ENCODE assay signal across 9 cellular contexts in the genomic region with DNA sequence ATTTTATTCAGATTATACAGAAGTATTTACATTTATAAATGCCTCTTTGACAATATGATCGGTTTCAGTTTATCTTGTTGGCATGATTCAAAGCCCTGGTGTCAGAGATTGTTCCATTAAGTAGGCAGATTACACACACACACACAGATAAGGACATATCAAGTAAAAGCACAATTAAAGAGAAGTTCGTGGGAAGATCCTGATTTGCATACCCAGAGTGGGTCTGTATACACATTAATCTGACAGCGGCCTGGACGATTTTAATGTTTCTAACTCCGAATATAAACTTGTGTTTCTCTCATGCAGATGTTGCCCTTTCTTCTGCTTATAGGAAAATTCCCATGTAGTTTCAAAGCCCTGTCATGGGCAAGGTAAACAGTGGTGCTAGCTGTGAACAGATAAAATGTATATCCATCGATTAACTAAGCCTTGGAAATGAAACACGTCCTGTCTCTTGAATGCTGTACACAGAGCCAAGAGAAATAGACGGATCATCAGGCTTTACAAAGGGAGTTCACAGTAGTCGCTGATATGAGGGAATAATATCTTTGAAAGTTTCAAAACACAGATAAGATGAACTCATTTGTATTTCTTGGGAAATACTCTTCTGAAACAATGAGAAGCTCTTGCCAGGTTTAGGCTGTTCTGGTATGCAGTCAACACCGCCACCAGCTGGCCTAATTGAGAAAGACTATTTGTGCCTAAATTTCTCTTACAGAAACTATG.
A peak's percentile ranks its signal among the peaks of the same experiment; 100 is the strongest.
DNase-seq lines count a peak whose midpoint lies in the region; ATAC-seq and TF ChIP-seq lines count a peak whose summit lies in the region.
"Had no signal": no experiment of that assay in that cellular context is flagged by ENCODE, and none has a peak within 500 bp of the region (broad histone marks: within the 10 kb centered on the region; RNA-seq: fewer than 3 reads in every experiment).

No MANE protein-coding gene starts in this region.

- H3K9me3 Mint-ChIP-seq in glutamatergic neuron (ENCODE audit: unreplicated experiment) (no peaks in the 10 kb centered on the region), progenitor cell of endocrine pancreas (ENCODE audit: low read depth) (no peaks in the 10 kb centered on the region)
- H3K9me3 Mint-ChIP-seq: dendritic cell treated with granulocyte-macrophage colony-stimulating factor and Interleukin-4, amounts not matched to agents 40 ng/mL and 50 ng/mL, for 4 days had no signal

- no peaks in the 10 kb centered on the region for H3K4me1 ChIP-seq in SJCRH30

- no peaks in the 10 kb centered on the region for H3K27me3 Mint-ChIP-seq in glutamatergic neuron (ENCODE audit: unreplicated experiment)
- H3K27me3 Mint-ChIP-seq in progenitor cell of endocrine pancreas = no peaks in the 10 kb centered on the region
- H3K27me3 Mint-ChIP-seq: dendritic cell treated with granulocyte-macrophage colony-stimulating factor and Interleukin-4, amounts not matched to agents 40 ng/mL and 50 ng/mL, for 4 days had no signal

- H3K27ac ChIP-seq in SJCRH30 = no peak overlapping the region

- no peaks in the 10 kb centered on the region for H3K36me3 ChIP-seq in SJCRH30

- H3K27ac Mint-ChIP-seq in glutamatergic neuron (ENCODE audit: unreplicated experiment) (no peak overlapping the region), progenitor cell of endocrine pancreas (peak overlapping the region; percentile 15)
- H3K27ac Mint-ChIP-seq: dendritic cell treated with granulocyte-macrophage colony-stimulating factor and Interleukin-4, amounts not matched to agents 40 ng/mL and 50 ng/mL, for 4 days had no signal

- peak; percentile 73 for DNase-seq in EL
- peak; percentile 56 for DNase-seq in LNCaP clone FGC (ENCODE audit: low read depth)
- DNase-seq in SJCRH30 = peak; percentile 28 to 67
- DNase-seq in activated naive CD4-positive, alpha-beta T cell treated with anti-CD3 and anti-CD28 coated beads, Interleukin-2, amount 50 U/mL, for 16 hours = peak; percentile 61
- DNase-seq in glutamatergic neuron = peak; percentile 70
- DNase-seq in progenitor cell of endocrine pancreas (ENCODE audit: low spot score, unreplicated experiment) = peak; percentile 49

- no peaks in the 10 kb centered on the region for H3K4me1 Mint-ChIP-seq in glutamatergic neuron (ENCODE audit: low read depth, unreplicated experiment)
- H3K4me1 Mint-ChIP-seq in progenitor cell of endocrine pancreas (ENCODE audit: low read depth) = peaks cover 14% of the 10 kb centered on the region

- H3K4me3 Mint-ChIP-seq in glutamatergic neuron (ENCODE audit: unreplicated experiment) (no peak overlapping the region), progenitor cell of endocrine pancreas (ENCODE audit: low read depth) (no peak overlapping the region)
- H3K4me3 Mint-ChIP-seq: dendritic cell treated with granulocyte-macrophage colony-stimulating factor and Interleukin-4, amounts not matched to agents 40 ng/mL and 50 ng/mL, for 4 days had no signal

- ATAC-seq in GM18909 (IDR thresholded peaks at IDR 0.05; ENCODE audit: poor library complexity, unreplicated experiment) (no peak), HG02885 (IDR thresholded peaks at IDR 0.05; ENCODE audit: poor library complexity, unreplicated experiment) (no peak)

- H3K9me3 ChIP-seq in SJCRH30 (replicated peaks) = no peaks in the 10 kb centered on the region

- H3K4me3 ChIP-seq in LNCaP clone FGC (ENCODE audit: low read depth, low read length) (no peak overlapping the region), SJCRH30 (no peak overlapping the region)

- H3K36me3 Mint-ChIP-seq in glutamatergic neuron (ENCODE audit: unreplicated experiment) (no peaks in the 10 kb centered on the region), progenitor cell of endocrine pancreas (ENCODE audit: insufficient read depth) (no peaks in the 10 kb centered on the region)

- H3K27me3 ChIP-seq in SJCRH30 = no peaks in the 10 kb centered on the region

- TF ChIP-seq CTCF in LNCaP clone FGC (IDR thresholded peaks at IDR 0.05; ENCODE audit: control insufficient read depth, extremely low read depth, insufficient read depth) (peak; percentile 81), glutamatergic neuron (IDR thresholded peaks at IDR 0.05; ENCODE audit: partially characterized antibody, unreplicated experiment) (peak; percentile 69), progenitor cell of endocrine pancreas (IDR thresholded peaks at IDR 0.05; ENCODE audit: unreplicated experiment) (peak; percentile 91)
